ENCODE assay signal across 8 cellular contexts in genomic region chr17:4967539-4968165, GRCh38. TPM values are rescaled to one million over a fixed set of nuclear protein-coding genes. Genes with fewer than 3 reads are reported as not detected.
A peak's percentile ranks its signal among the peaks of the same experiment; 100 is the strongest.
DNase-seq lines count a peak whose midpoint lies in the region; ATAC-seq and TF ChIP-seq lines count a peak whose summit lies in the region.

TSS of gene SPAG7 (minus strand) at chr17:4967817. CDS start at chr17:4967804, 13 bp downstream.

- H3K27ac ChIP-seq in cingulate gyrus (ENCODE audit: low read depth, low read length), result peak within 1 kb of the TSS; percentile 99

- DNase-seq in BJ (ENCODE audit: low read depth) (peak; percentile 83), GM19240 (ENCODE audit: insufficient read length, low spot score) (peak; percentile 87), NCI-H524 (lab: John Stamatoyannopoulos, UW) (peak; percentile 90 to 91), left kidney (ENCODE audit: low read depth, low spot score) (peak; percentile 98)
- DNase-seq in activated CD4-positive, alpha-beta T cell treated with anti-CD3 and anti-CD28 coated beads for 48 hours, result peak; percentile 94
- peak; percentile 94 for DNase-seq in stimulated activated CD4-positive, alpha-beta T cell treated with anti-CD3 and anti-CD28 coated beads, Interleukin-1b, Interleukin-23, amount 100 ng/mL, for 48 hours

- peak; percentile 16; the same call in 1 of the 2 replicates for TF ChIP-seq CTCF in BJ (IDR thresholded peaks at IDR 0.05; ENCODE audit: insufficient read depth, low read depth, low read length)

- peaks cover 12% of the 10 kb centered on the region for H3K36me3 ChIP-seq in BJ (ENCODE audit: control insufficient read depth, insufficient read depth, low read length)

- ATAC-seq in HG03457 (IDR thresholded peaks at IDR 0.05; ENCODE audit: unreplicated experiment), result peak; percentile 52

- H3K4me3 ChIP-seq in BJ (ENCODE audit: low read depth, low read length), result peak within 1 kb of the TSS; percentile 56

- CTCF ChIA-PET in BJ (lab: Yijun Ruan, JAX), result interaction anchor here (0.6 to 3.1 kb wide), 7 partner anchors 12 to 59 kb away, joined by 3 to 19 read pairs (median 6); partner anchors contain the start of gene CAMTA2

- H3K27me3 ChIP-seq in BJ (ENCODE audit: control insufficient read depth, insufficient read depth, low read length), result no peaks in the 10 kb centered on the region

- POLR2A ChIA-PET in BJ (lab: Charles Lee), result interaction anchor here (0.5 to 1.9 kb wide), 6 partner anchors 11 to 33 kb away, joined by 3 to 17 read pairs (median 7); partner anchors contain the start of genes PFN1, RNF167 and SLC25A11

RNA-seq across cellular contexts. Expression of gene SPAG7, which starts in this region (rescaled TPM):
- polyA plus RNA-seq in BJ (2011; rRNA removed), result 85.3 and 85.8 TPM in 2 replicates
- polyA minus RNA-seq in BJ (2011; rRNA and poly(A)+ RNA removed), result 19.1 and 19.6 TPM in 2 replicates

Comparison
In these comparisons a context has a peak if more than half of its experiments do, and no peak if none do; other contexts are left out.
1. Peak in every context shown above with its lines: DNase-seq, ATAC-seq, H3K4me3 ChIP-seq and H3K27ac ChIP-seq.